Comparison of ENCODE assay signal across 18 cellular contexts in the genomic region with DNA sequence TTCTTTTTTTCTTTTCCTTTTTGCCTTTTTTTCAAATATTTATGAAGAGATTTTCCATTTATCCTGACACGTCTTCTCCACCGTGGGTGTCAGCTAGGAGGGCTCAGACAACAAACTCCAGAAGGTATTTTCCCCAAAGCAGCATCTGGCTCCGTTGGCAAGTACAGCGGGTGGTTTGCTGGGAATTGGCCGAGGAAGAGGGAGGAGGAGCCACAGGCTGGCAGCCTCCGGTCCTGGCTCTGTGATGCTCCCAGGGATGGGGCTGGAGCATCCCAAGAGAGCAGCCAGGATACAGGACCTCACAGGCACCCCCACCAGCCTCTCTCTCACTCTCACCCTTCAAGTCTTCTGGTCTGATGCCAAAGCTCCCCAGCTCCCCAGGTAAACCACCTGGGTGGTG. TPM values are rescaled to one million over a fixed set of nuclear protein-coding genes. Genes with fewer than 3 reads are reported as not detected.
DNase-seq lines count a peak whose midpoint lies in the region; TF ChIP-seq lines count a peak whose summit lies in the region.
"Had no signal": no experiment of that assay in that cellular context is flagged by ENCODE, and none has a peak within 500 bp of the region (broad histone marks: within the 10 kb centered on the region; RNA-seq: fewer than 3 reads in every experiment).

No MANE protein-coding gene starts in this region.

- TF ChIP-seq CTCF in progenitor cell of endocrine pancreas (IDR thresholded peaks at IDR 0.05; ENCODE audit: unreplicated experiment): no peak

- no peak overlapping the region for H3K4me3 Mint-ChIP-seq in progenitor cell of endocrine pancreas (ENCODE audit: low read depth)
- H3K4me3 Mint-ChIP-seq: activated CD8-positive, alpha-beta T cell treated with anti-CD3 and anti-CD28 coated beads, Interleukin-2, amount 10 ng/mL, durations not matched to agents 7 days and 5 days; activated naive CD8-positive, alpha-beta T cell treated with anti-CD3 and anti-CD28 coated beads, Interleukin-2, amount 50 U/mL, for 24 hours; B cell; GM23338; T-helper 1 cell treated with Interleukin-12 subunit alpha and Interleukin-12 subunit beta and Interleukin-4 antibody, amounts not matched to agents 30 μg/mL and 1 μg/mL, for 36 hours had no signal

- peaks cover 9% of the 10 kb centered on the region for H3K27me3 Mint-ChIP-seq in progenitor cell of endocrine pancreas

- DNase-seq in DMS 273 (lab: John Stamatoyannopoulos, UW; ENCODE audit: unreplicated experiment): peak; percentile 93
- peak; percentile 70 to 90 for DNase-seq in NCI-H446 (lab: John Stamatoyannopoulos, UW)
- peak; percentile 81 for DNase-seq in cerebellum (ENCODE audit: low spot score)
- DNase-seq in progenitor cell of endocrine pancreas (ENCODE audit: low spot score, unreplicated experiment): no peak
- DNase-seq in stimulated activated CD4-positive, alpha-beta T cell treated with anti-CD3 and anti-CD28 coated beads, Interleukin-4, amount 100 ng/mL, for 4 hours: no peak
- no peak for DNase-seq in glomerular visceral epithelial cell (ENCODE audit: extremely low spot score)
- no peak for DNase-seq in NCI-H510A (lab: John Stamatoyannopoulos, UW)
- DNase-seq in NK-92 (lab: John Stamatoyannopoulos, UW; ENCODE audit: unreplicated experiment): no peak
- DNase-seq: activated CD8-positive, alpha-beta T cell treated with anti-CD3 and anti-CD28 coated beads, Interleukin-2, amount 10 ng/mL, durations not matched to agents 7 days and 5 days; activated naive CD8-positive, alpha-beta T cell treated with anti-CD3 and anti-CD28 coated beads, Interleukin-2, amount 50 U/mL, for 24 hours; DMS53; effector memory CD4-positive, alpha-beta T cell; NCI-H2081; NK-92 treated with Interleukin-12 subunit alpha and Interleukin-12 subunit beta, amount 100 ng/mL, for 24 hours had no signal

- H3K36me3 Mint-ChIP-seq in progenitor cell of endocrine pancreas (ENCODE audit: insufficient read depth): peaks cover 3% of the 10 kb centered on the region

- H3K27ac Mint-ChIP-seq in progenitor cell of endocrine pancreas: peak overlapping the region; percentile 78
- H3K27ac Mint-ChIP-seq: activated CD8-positive, alpha-beta T cell treated with anti-CD3 and anti-CD28 coated beads, Interleukin-2, amount 10 ng/mL, durations not matched to agents 7 days and 5 days; activated naive CD8-positive, alpha-beta T cell treated with anti-CD3 and anti-CD28 coated beads, Interleukin-2, amount 50 U/mL, for 24 hours; B cell; GM23338; T-helper 1 cell treated with Interleukin-12 subunit alpha and Interleukin-12 subunit beta and Interleukin-4 antibody, amounts not matched to agents 30 μg/mL and 1 μg/mL, for 36 hours had no signal

- H3K4me1 Mint-ChIP-seq in progenitor cell of endocrine pancreas (ENCODE audit: low read depth): peaks cover 25% of the 10 kb centered on the region
- H3K4me1 Mint-ChIP-seq: activated naive CD8-positive, alpha-beta T cell treated with anti-CD3 and anti-CD28 coated beads, Interleukin-2, amount 50 U/mL, for 24 hours; B cell had no signal

- H3K9me3 Mint-ChIP-seq in progenitor cell of endocrine pancreas (ENCODE audit: low read depth): peaks cover 7% of the 10 kb centered on the region
- H3K9me3 Mint-ChIP-seq: activated naive CD8-positive, alpha-beta T cell treated with anti-CD3 and anti-CD28 coated beads, Interleukin-2, amount 50 U/mL, for 24 hours; T-helper 1 cell treated with Interleukin-12 subunit alpha and Interleukin-12 subunit beta and Interleukin-4 antibody, amounts not matched to agents 30 μg/mL and 1 μg/mL, for 36 hours had no signal

RNA-seq across cellular contexts. Expression of gene CACNG4, which starts 10.8 kb away (rescaled TPM):
- total RNA-seq in cerebellum: 34.8 TPM
- total RNA-seq in progenitor cell of endocrine pancreas: 6.5 and 8.7 TPM in 2 replicates
- total RNA-seq: activated CD8-positive, alpha-beta T cell treated with anti-CD3 and anti-CD28 coated beads, Interleukin-2, amount 10 ng/mL, durations not matched to agents 7 days and 5 days; B cell; mucosa of gallbladder had no signal

Comparison
In these comparisons a context has a peak if more than half of its experiments do, and no peak if none do; other contexts are left out.
1. DNase-seq: peak in DMS 273 (single experiment), NCI-H446 (2 of 2) and cerebellum (single experiment); none in progenitor cell of endocrine pancreas (single experiment), stimulated activated CD4-positive, alpha-beta T cell treated with anti-CD3 and anti-CD28 coated beads, Interleukin-4, amount 100 ng/mL, for 4 hours (0 of 2), glomerular visceral epithelial cell (single experiment), NCI-H510A (single experiment) and NK-92 (single experiment).